26 cellular contexts compared by ENCODE assay signal in genomic region chr7:2774935-2775334, GRCh38.
A peak's percentile ranks its signal among the peaks of the same experiment; 100 is the strongest.
DNase-seq lines count a peak whose midpoint lies in the region; ATAC-seq and TF ChIP-seq lines count a peak whose summit lies in the region.
"Had no signal": no experiment of that assay in that cellular context is flagged by ENCODE, and none has a peak within 500 bp of the region (broad histone marks: within the 10 kb centered on the region; RNA-seq: fewer than 3 reads in every experiment).

No MANE protein-coding gene starts in this region.

- no peak overlapping the region for H2BK120ac ChIP-seq in mesenchymal stem cell (ENCODE audit: low read depth, low read length)

- H3K4ac ChIP-seq in mesenchymal stem cell (ENCODE audit: low read depth in 1 of 2, low read length in 2 of 2): no peak overlapping the region

- peaks cover 8% of the 10 kb centered on the region for H3K36me3 ChIP-seq in PC-3 (ENCODE audit: low read depth, low read length)
- H3K36me3 ChIP-seq in rectal smooth muscle tissue (ENCODE audit: control insufficient read depth, insufficient read depth, low read length): no peaks in the 10 kb centered on the region
- H3K36me3 ChIP-seq in WERI-Rb-1: no peaks in the 10 kb centered on the region
- peaks cover 27 to 32% of the 10 kb centered on the region in 2 experiments for H3K36me3 ChIP-seq in mesenchymal stem cell (ENCODE audit: control insufficient read depth in 1 of 2, insufficient read depth in 2 of 2, low read depth in 1 of 2, low read length in 2 of 2)
- H3K36me3 ChIP-seq: neutrophil, thyroid gland had no signal

- H3K36me3 Mint-ChIP-seq in dendritic cell treated with granulocyte-macrophage colony-stimulating factor and Interleukin-4, amounts not matched to agents 40 ng/mL and 50 ng/mL, for 4 days (ENCODE audit: low read depth): peaks cover 39% of the 10 kb centered on the region
- H3K36me3 Mint-ChIP-seq: stimulated activated effector memory CD8-positive, alpha-beta T cell treated with anti-CD3 and anti-CD28 coated beads, Interleukin-12 subunit alpha, Interleukin-12 subunit beta, amount 100 ng/mL, for 72 hours had no signal

- H3K4me1 ChIP-seq in PC-3 (ENCODE audit: insufficient read depth, low read length): peaks cover 46% of the 10 kb centered on the region
- peaks cover 8% of the 10 kb centered on the region for H3K4me1 ChIP-seq in rectal smooth muscle tissue (ENCODE audit: control insufficient read depth, insufficient read depth, low read length)
- H3K4me1 ChIP-seq in mesenchymal stem cell (ENCODE audit: control insufficient read depth, insufficient read depth, low read depth, low read length): no peaks in the 10 kb centered on the region
- H3K4me1 ChIP-seq: thyroid gland had no signal

- no peak overlapping the region for H2BK5ac ChIP-seq in mesenchymal stem cell (ENCODE audit: low read depth, low read length, poor library complexity, severe bottlenecking)

- no peak overlapping the region for H2AK5ac ChIP-seq in mesenchymal stem cell (ENCODE audit: low read length, severe bottlenecking)

- POLR2A ChIA-PET in PC-3 (lab: Charles Lee; ENCODE audit: unreplicated experiment): interaction anchor here (0.6 kb wide), 1 partner anchor 17 kb away, joined by 3 read pairs; no protein-coding TSS in a partner anchor

- H3K18ac ChIP-seq in mesenchymal stem cell (ENCODE audit: low read depth in 1 of 2, low read length in 2 of 2): no peak overlapping the region

- H3K27me3 ChIP-seq in PC-3 (ENCODE audit: low read length) (no peaks in the 10 kb centered on the region), rectal smooth muscle tissue (ENCODE audit: control insufficient read depth, insufficient read depth, low read length) (no peaks in the 10 kb centered on the region), WERI-Rb-1 (ENCODE audit: insufficient read depth, low read depth, severe bottlenecking) (no peaks in the 10 kb centered on the region), mesenchymal stem cell (ENCODE audit: control insufficient read depth in 1 of 2, insufficient read depth in 1 of 2, low read length in 2 of 2) (no peaks in the 10 kb centered on the region)
- H3K27me3 ChIP-seq: neutrophil, thyroid gland had no signal

- H3K79me2 ChIP-seq in PC-3 (ENCODE audit: low read length): peaks cover 28% of the 10 kb centered on the region

- peaks cover 75% of the 10 kb centered on the region for H3K4me1 Mint-ChIP-seq in dendritic cell treated with granulocyte-macrophage colony-stimulating factor and Interleukin-4, amounts not matched to agents 40 ng/mL and 50 ng/mL, for 4 days (ENCODE audit: low read depth)

- H3K9me3 ChIP-seq in PC-3 (ENCODE audit: low read length): no peaks in the 10 kb centered on the region
- H3K9me3 ChIP-seq in WERI-Rb-1 (ENCODE audit: severe bottlenecking): no peaks in the 10 kb centered on the region
- no peaks in the 10 kb centered on the region for H3K9me3 ChIP-seq in mesenchymal stem cell (ENCODE audit: control insufficient read depth, low read length)
- H3K9me3 ChIP-seq: mucosa of descending colon, neutrophil, thyroid gland had no signal

- no peaks in the 10 kb centered on the region for H3K9me2 ChIP-seq in PC-3 (replicated peaks; ENCODE audit: low read length)

- no peak overlapping the region for H3K9ac ChIP-seq in PC-3 (ENCODE audit: low read length)
- no peak overlapping the region for H3K9ac ChIP-seq in rectal smooth muscle tissue (ENCODE audit: low read length)
- no peak overlapping the region for H3K9ac ChIP-seq in mesenchymal stem cell (ENCODE audit: low read length)

- TF ChIP-seq CTCF in PC-3 (conservative IDR thresholded peaks at IDR 0.05; ENCODE audit: low read depth, low read length) (no peak), WERI-Rb-1 (IDR thresholded peaks at IDR 0.05; ENCODE audit: low read depth, low read length) (no peak)

- no peak overlapping the region for H4K91ac ChIP-seq in mesenchymal stem cell (ENCODE audit: low read length)

- BruUV-seq in PC-3 (replicated peaks; lab: Mats Ljungman, UMichigan): no TSS peak

- H3K4me2 ChIP-seq in PC-3 (ENCODE audit: low read length): peak overlapping the region; percentile 24
- H3K4me2 ChIP-seq in mesenchymal stem cell (ENCODE audit: low read length, poor library complexity, severe bottlenecking): no peak overlapping the region

- H3K14ac ChIP-seq in mesenchymal stem cell (ENCODE audit: low read length in 2 of 2): no peak overlapping the region

- H3K27ac Mint-ChIP-seq in dendritic cell treated with granulocyte-macrophage colony-stimulating factor and Interleukin-4, amounts not matched to agents 40 ng/mL and 50 ng/mL, for 4 days: peak overlapping the region; percentile 95
- H3K27ac Mint-ChIP-seq: stimulated activated effector memory CD8-positive, alpha-beta T cell treated with anti-CD3 and anti-CD28 coated beads, Interleukin-12 subunit alpha, Interleukin-12 subunit beta, amount 100 ng/mL, for 72 hours had no signal

- no peaks in the 10 kb centered on the region for H3K27me3 Mint-ChIP-seq in dendritic cell treated with granulocyte-macrophage colony-stimulating factor and Interleukin-4, amounts not matched to agents 40 ng/mL and 50 ng/mL, for 4 days

- H3K27ac ChIP-seq in PC-3 (ENCODE audit: low read length): peak overlapping the region; percentile 49
- peak overlapping the region; percentile 90 for H3K27ac ChIP-seq in rectal smooth muscle tissue (ENCODE audit: low read depth, low read length)
- H3K27ac ChIP-seq in WERI-Rb-1: no peak overlapping the region
- no peak overlapping the region for H3K27ac ChIP-seq in mesenchymal stem cell (ENCODE audit: low read length, poor library complexity, severe bottlenecking)
- H3K27ac ChIP-seq: neutrophil, thyroid gland had no signal

- no peaks in the 10 kb centered on the region for H4K20me1 ChIP-seq in PC-3 (ENCODE audit: low read length)

- H2AFZ ChIP-seq in PC-3 (ENCODE audit: low read length) (no peak overlapping the region), mesenchymal stem cell (ENCODE audit: low read depth, low read length) (no peak overlapping the region)

- H3K4me3 Mint-ChIP-seq in dendritic cell treated with granulocyte-macrophage colony-stimulating factor and Interleukin-4, amounts not matched to agents 40 ng/mL and 50 ng/mL, for 4 days: no peak overlapping the region
- H3K4me3 Mint-ChIP-seq: stimulated activated effector memory CD8-positive, alpha-beta T cell treated with anti-CD3 and anti-CD28 coated beads, Interleukin-12 subunit alpha, Interleukin-12 subunit beta, amount 100 ng/mL, for 72 hours had no signal

- no peak overlapping the region for H2BK12ac ChIP-seq in mesenchymal stem cell (ENCODE audit: low read length in 2 of 2)

- no peaks in the 10 kb centered on the region for H3F3A ChIP-seq in PC-3 (ENCODE audit: low read length, unreplicated experiment)

- no peak overlapping the region for H3K23ac ChIP-seq in mesenchymal stem cell (ENCODE audit: low read length in 2 of 2)

- CTCF ChIA-PET in PC-3 (lab: Charles Lee): no interaction called here

- DNase-seq in CD1c-positive myeloid dendritic cell (ENCODE audit: extremely low spot score): peak; percentile 62
- peak; percentile 56 for DNase-seq in PC-3
- DNase-seq in WERI-Rb-1: no peak
- no peak for DNase-seq in GM03348 (ENCODE audit: low spot score)
- no peak for DNase-seq in mesenchymal stem cell
- DNase-seq: activated CD4-positive, alpha-beta T cell treated with anti-CD3 and anti-CD28 coated beads for 48 hours; activated naive CD4-positive, alpha-beta T cell treated with Interleukin-2 at 50 U/mL for 16 hours; DMS79; effector CD8-positive, alpha-beta T cell; foreskin melanocyte; KBM-7; MM.1S; mucosa of descending colon; NCI-H1694 treated with DMSO at 0.1 percent for 48 hours; NCI-H2227 treated with DMSO at 0.1 percent for 48 hours; NCI-H774; Right ventricle myocardium superior; stimulated activated CD4-positive, alpha-beta T cell treated with anti-CD3 and anti-CD28 coated beads, Interleukin-2, amount 100 ng/mL, for 24 hours; thyroid gland had no signal

- intact Hi-C loops in PC-3 (cut with micrococcal nuclease): loop anchor here (5.0 kb wide), 1 partner anchor 47 kb away; no protein-coding TSS in a partner anchor
- intact Hi-C loops in dendritic cell treated with granulocyte-macrophage colony-stimulating factor and Interleukin-4, amounts not matched to agents 40 ng/mL and 50 ng/mL, for 4 days (cut with micrococcal nuclease): no loop called here

- no peak overlapping the region for H4K8ac ChIP-seq in mesenchymal stem cell (ENCODE audit: low read length)

- H3K79me1 ChIP-seq in mesenchymal stem cell (replicated peaks; ENCODE audit: low read length, poor library complexity, severe bottlenecking): peaks cover 40% of the 10 kb centered on the region

- no peaks in the 10 kb centered on the region for H3K9me3 Mint-ChIP-seq in dendritic cell treated with granulocyte-macrophage colony-stimulating factor and Interleukin-4, amounts not matched to agents 40 ng/mL and 50 ng/mL, for 4 days
- H3K9me3 Mint-ChIP-seq: stimulated activated effector memory CD8-positive, alpha-beta T cell treated with anti-CD3 and anti-CD28 coated beads, Interleukin-12 subunit alpha, Interleukin-12 subunit beta, amount 100 ng/mL, for 72 hours had no signal

- no peak overlapping the region for H2BK15ac ChIP-seq in mesenchymal stem cell (ENCODE audit: low read depth, poor library complexity, severe bottlenecking)

- WGBS in mesenchymal stem cell: 92% methylated on average over 7 of the region's 7 CpGs

- ATAC-seq in PC-3: peak; percentile 63
- ATAC-seq in GM21381 (IDR thresholded peaks at IDR 0.05; ENCODE audit: unreplicated experiment): no peak
- ATAC-seq: HCT116; mucosa of descending colon; stimulated activated effector memory CD8-positive, alpha-beta T cell treated with anti-CD3 and anti-CD28 coated beads, Interleukin-12 subunit alpha, Interleukin-12 subunit beta, amount 100 ng/mL, for 72 hours had no signal

- H3K4me3 ChIP-seq in PC-3 (ENCODE audit: low read length) (no peak overlapping the region), rectal smooth muscle tissue (ENCODE audit: low read length) (no peak overlapping the region), WERI-Rb-1 (ENCODE audit: low read depth, low read length) (no peak overlapping the region), mesenchymal stem cell (ENCODE audit: insufficient read depth in 1 of 2, low read depth in 1 of 2, low read length in 2 of 2) (no peak overlapping the region)
- H3K4me3 ChIP-seq: mucosa of descending colon, skin epidermis, thyroid gland had no signal

Comparison
In these comparisons a context has a peak if more than half of its experiments do, and no peak if none do; other contexts are left out.
1. DNase-seq: peak in CD1c-positive myeloid dendritic cell (single experiment) and PC-3 (single experiment); none in WERI-Rb-1 (single experiment), GM03348 (single experiment) and mesenchymal stem cell (single experiment).
2. H3K27ac ChIP-seq: peak in PC-3 (single experiment) and rectal smooth muscle tissue (single experiment); none in WERI-Rb-1 (single experiment) and mesenchymal stem cell (single experiment).